8 cellular contexts compared by ENCODE assay signal in the genomic region with DNA sequence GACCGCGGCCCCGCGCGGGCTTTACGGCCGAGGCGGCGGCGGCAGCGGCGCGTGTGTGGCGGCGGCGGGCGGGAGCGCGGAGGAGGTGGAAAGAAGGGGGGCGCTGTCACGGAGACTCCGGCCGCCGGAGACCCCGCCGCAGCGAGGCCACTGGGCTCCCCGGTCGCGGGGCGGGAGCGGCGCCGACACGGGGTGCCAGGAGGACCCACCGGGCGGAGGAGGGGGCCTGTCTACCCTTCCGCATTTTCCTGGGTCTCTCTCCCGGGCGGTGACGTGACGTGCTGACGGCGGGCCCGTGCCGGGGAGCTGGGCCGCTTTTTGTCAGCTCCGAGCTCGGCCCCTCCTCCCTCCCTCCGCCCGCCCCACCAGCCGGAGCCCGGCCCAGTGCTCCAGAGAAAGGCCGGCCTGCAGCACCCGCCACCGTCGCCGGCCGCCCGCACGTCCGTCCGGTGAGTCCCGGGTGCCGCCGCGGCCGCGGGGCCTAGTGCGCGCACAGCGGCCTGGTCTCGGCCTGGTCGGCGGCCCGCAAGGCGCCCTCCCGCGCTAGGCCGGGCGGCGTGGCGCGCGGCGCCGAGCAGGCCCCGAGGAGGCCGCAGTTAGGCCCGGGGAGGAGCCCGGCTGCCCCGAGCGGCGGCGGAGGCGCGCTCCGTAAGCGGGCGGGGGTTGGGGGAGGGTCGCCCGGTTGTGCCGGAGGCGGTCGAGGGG. TPM values are rescaled to one million over a fixed set of nuclear protein-coding genes. Genes with fewer than 3 reads are reported as not detected.
DNase-seq lines count a peak whose midpoint lies in the region; ATAC-seq and TF ChIP-seq lines count a peak whose summit lies in the region.

Gene ZFX, plus strand, starts transcription at position 384 of the 705 bp plus-strand sequence. CDS start 23,014 bp downstream, outside the sequence.

- DNase-seq in 8988T (peak; percentile 43), OCI-M1 (lab: John Stamatoyannopoulos, UW) (peak; percentile 62), fibroblast of the aortic adventitia (ENCODE audit: low read depth) (peak; percentile 64)

- no peaks in the 10 kb centered on the region for H3K9me3 Mint-ChIP-seq in activated T-helper 17 cell treated with anti-CD3 and anti-CD28 coated beads, Interleukin-2, amount 50 U/mL, for 72 hours

- peak within 1 kb of the TSS; percentile 40 for H2AFZ ChIP-seq in neural cell (ENCODE audit: low read depth, low read length)

- no peaks in the 10 kb centered on the region for H3F3A ChIP-seq in neural cell (ENCODE audit: insufficient read depth, low read length, poor library complexity, severe bottlenecking)

- H3K4me1 ChIP-seq in subcutaneous abdominal adipose tissue (ENCODE audit: control insufficient read depth in 5 of 5, insufficient read depth in 5 of 5, low read length in 5 of 5) = peaks cover 8 to 68% (median 58%) of the 10 kb centered on the region in 5 donors

- no peak for TF ChIP-seq CTCF in fibroblast of the aortic adventitia (IDR thresholded peaks at IDR 0.05; ENCODE audit: insufficient read depth, low read length)
- TF ChIP-seq CTCF in neural cell (IDR thresholded peaks at IDR 0.05; ENCODE audit: poor library complexity, severe bottlenecking) = no peak

- no peaks in the 10 kb centered on the region for H3K9me3 ChIP-seq in neural cell (ENCODE audit: low read length)
- no peaks in the 10 kb centered on the region for H3K9me3 ChIP-seq in subcutaneous abdominal adipose tissue (ENCODE audit: control insufficient read depth in 5 of 5, low read length in 5 of 5)

- no peaks in the 10 kb centered on the region for H3K9me2 ChIP-seq in neural cell (ENCODE audit: insufficient read depth, low read length)

- H3K27ac ChIP-seq in neural cell (ENCODE audit: low read length) (peak within 1 kb of the TSS; percentile 72), subcutaneous abdominal adipose tissue (ENCODE audit: low read depth, low read length) (peak within 1 kb of the TSS; percentile 94)

- peaks cover 43% of the 10 kb centered on the region for H3K36me3 Mint-ChIP-seq in activated T-helper 17 cell treated with anti-CD3 and anti-CD28 coated beads, Interleukin-2, amount 50 U/mL, for 72 hours (ENCODE audit: low read depth)

- TF ChIP-seq EP300 in neural cell (conservative IDR thresholded peaks at IDR 0.05; ENCODE audit: poor library complexity, severe bottlenecking) = no peak

- H3K27me3 ChIP-seq in neural cell (ENCODE audit: insufficient read depth, low read depth, low read length) = no peaks in the 10 kb centered on the region
- no peaks in the 10 kb centered on the region for H3K27me3 ChIP-seq in subcutaneous abdominal adipose tissue (ENCODE audit: control insufficient read depth in 5 of 5, insufficient read depth in 4 of 5, low read length in 5 of 5)

- no peaks in the 10 kb centered on the region for H3K36me3 ChIP-seq in neural cell (ENCODE audit: insufficient read depth, low read length)
- H3K36me3 ChIP-seq in subcutaneous abdominal adipose tissue (ENCODE audit: control insufficient read depth in 5 of 5, insufficient read depth in 5 of 5, low read length in 5 of 5) = peaks cover 0 to 3% (median 0%) of the 10 kb centered on the region in 5 donors

- peaks cover 22% of the 10 kb centered on the region for H3K79me2 ChIP-seq in neural cell (replicated peaks; ENCODE audit: insufficient read depth, low read length)

- H3K4me3 Mint-ChIP-seq in activated T-helper 17 cell treated with anti-CD3 and anti-CD28 coated beads, Interleukin-2, amount 50 U/mL, for 72 hours = peak within 1 kb of the TSS; percentile 99

- peak within 1 kb of the TSS; percentile 95 for H3K4me3 ChIP-seq in fibroblast of the aortic adventitia (ENCODE audit: low read depth, low read length)
- H3K4me3 ChIP-seq in neural cell (ENCODE audit: low read length) = peak within 1 kb of the TSS; percentile 75
- H3K4me3 ChIP-seq in subcutaneous abdominal adipose tissue (ENCODE audit: low read depth in 1 of 5, low read length in 5 of 5) = peak within 1 kb of the TSS; percentile 76 to 94 (median 86)

- H4K20me1 ChIP-seq in neural cell (ENCODE audit: insufficient read depth) = no peaks in the 10 kb centered on the region

- H3K9ac ChIP-seq in neural cell (ENCODE audit: low read length) = peak within 1 kb of the TSS; percentile 79
- H3K9ac ChIP-seq in subcutaneous abdominal adipose tissue (ENCODE audit: low read length in 5 of 5) = peak within 1 kb of the TSS; percentile 84 to 96 (median 89)

- peak within 1 kb of the TSS; percentile 35 for H3K4me2 ChIP-seq in neural cell (ENCODE audit: low read length)

- no peak for TF ChIP-seq RAD21 in neural cell (conservative IDR thresholded peaks at IDR 0.05)

- no peaks in the 10 kb centered on the region for H3K27me3 Mint-ChIP-seq in activated T-helper 17 cell treated with anti-CD3 and anti-CD28 coated beads, Interleukin-2, amount 50 U/mL, for 72 hours

- ATAC-seq in GM18511 (IDR thresholded peaks at IDR 0.05; ENCODE audit: unreplicated experiment) (peak; percentile 60), HG02973 (IDR thresholded peaks at IDR 0.05; ENCODE audit: unreplicated experiment) (peak; percentile 38)
- peak; percentile 63 for ATAC-seq in activated T-helper 17 cell treated with anti-CD3 and anti-CD28 coated beads, Interleukin-2, amount 50 U/mL, for 72 hours (replicated peaks)

- peaks cover 21% of the 10 kb centered on the region for H3K4me1 Mint-ChIP-seq in activated T-helper 17 cell treated with anti-CD3 and anti-CD28 coated beads, Interleukin-2, amount 50 U/mL, for 72 hours

- H3K27ac Mint-ChIP-seq in activated T-helper 17 cell treated with anti-CD3 and anti-CD28 coated beads, Interleukin-2, amount 50 U/mL, for 72 hours = peak within 1 kb of the TSS; percentile 95

TF ChIP-seq in neural cell, 6 proteins besides CTCF, POLR2A, EP300 and RAD21:
- TF ChIP-seq SMC3 (conservative IDR thresholded peaks at IDR 0.05; ENCODE audit: poor library complexity) = no peak
- peak; percentile 53 for TF ChIP-seq POLR2AphosphoS5 (IDR thresholded peaks at IDR 0.05)
- TF ChIP-seq MXI1 (conservative IDR thresholded peaks at IDR 0.05; ENCODE audit: poor library complexity, severe bottlenecking) = no peak

RNA-seq across cellular contexts. Expression of gene ZFX, which starts in this region (rescaled TPM):
- 10 to 100 TPM; 41.0 to 42.9 TPM for total RNA-seq in activated T-helper 17 cell treated with anti-CD3 and anti-CD28 coated beads, Interleukin-2, amount 50 U/mL, for 72 hours
- 41.5 and 69.3 TPM in 2 replicates for total RNA-seq in fibroblast of the aortic adventitia (ENCODE audit: low replicate concordance)
- polyA plus RNA-seq in neural cell = 12.5 and 14.4 TPM in 2 replicates
- 53.1 and 59.3 TPM in 2 replicates for polyA minus RNA-seq in neural cell

Comparison
In these comparisons a context has a peak if more than half of its experiments do, and no peak if none do; other contexts are left out.
1. Peak in every context shown above with its lines: DNase-seq, ATAC-seq, H3K4me3 ChIP-seq and H3K27ac ChIP-seq.